Comparison of ENCODE assay signal across 1 cellular context in genomic region chr7:100363797-100364196, GRCh38.
TF ChIP-seq lines count a peak whose summit lies in the region.

No MANE protein-coding gene starts in this region.

TF ChIP-seq in K562, 482 proteins besides CTCF, POLR2A, EP300 and RAD21:
- TF ChIP-seq SUPT5H (IDR thresholded peaks at IDR 0.05) (peak; percentile 46), POLR2B (IDR thresholded peaks at IDR 0.05; ENCODE audit: low read depth, partially characterized antibody) (peak; percentile 15)
TF ChIP-seq in K562: peak in this region for 2; not testable (repeated sequence) for 480.
